In genomic region chr2:61470965-61471904, GRCh38 we compare ENCODE assay signal across 8 cellular contexts. TPM values are rescaled to one million over a fixed set of nuclear protein-coding genes. Genes with fewer than 3 reads are reported as not detected.
DNase-seq lines count a peak whose midpoint lies in the region; ATAC-seq and TF ChIP-seq lines count a peak whose summit lies in the region.

Gene USP34, minus strand, starts transcription at chr2:61471087. Its CDS starts 395 bp downstream, at chr2:61470692.

- no peaks in the 10 kb centered on the region for H3K9me3 Mint-ChIP-seq in activated CD4-positive, alpha-beta memory T cell treated with anti-CD3 and anti-CD28 coated beads for 36 hours

- peak; percentile 2 to 30 for TF ChIP-seq RAD21 in liver (IDR thresholded peaks at IDR 0.05)

- H3K27ac Mint-ChIP-seq in activated CD4-positive, alpha-beta memory T cell treated with anti-CD3 and anti-CD28 coated beads for 36 hours: peak within 1 kb of the TSS; percentile 94

- WGBS in liver: under 1% methylated on average over 91 of the region's 91 CpGs

- H3K9ac ChIP-seq in liver (ENCODE audit: low read depth in 1 of 2, low read length in 2 of 2): peak within 1 kb of the TSS; percentile 94 to 97

- H3K27me3 ChIP-seq in liver (ENCODE audit: control insufficient read depth in 4 of 4, insufficient read depth in 4 of 4, low read length in 3 of 4): no peaks in the 10 kb centered on the region

- CTCF ChIA-PET in activated CD4-positive, alpha-beta memory T cell treated with anti-CD3 and anti-CD28 coated beads for 36 hours (lab: Charles Lee): interaction anchor here (0.6 to 1.0 kb wide), 2 partner anchors 45 to 67 kb away, joined by 3 read pairs; partner anchors contain the start of gene XPO1

- H3K27me3 Mint-ChIP-seq in activated CD4-positive, alpha-beta memory T cell treated with anti-CD3 and anti-CD28 coated beads for 36 hours: no peaks in the 10 kb centered on the region

- no peaks in the 10 kb centered on the region for H3K9me3 ChIP-seq in liver (ENCODE audit: control insufficient read depth in 4 of 4, low read length in 3 of 4)

- DNase-seq in C1 segment of cervical spinal cord (lab: John Stamatoyannopoulos, UW) (peak; percentile 65 to 96 (median 90)), NCI-H82 (lab: John Stamatoyannopoulos, UW) (peak; percentile 96), dermis microvascular lymphatic vessel endothelial cell (ENCODE audit: low read depth in 2 of 2) (peak; percentile 88 to 97)
- peak; percentile 95 for DNase-seq in activated CD4-positive, alpha-beta memory T cell treated with anti-CD3 and anti-CD28 coated beads for 36 hours
- peak; percentile 90 for DNase-seq in stimulated activated CD4-positive, alpha-beta T cell treated with anti-CD3 and anti-CD28 coated beads, Interleukin-4, amount 100 ng/mL, for 1 hour

- intact Hi-C loops in activated CD4-positive, alpha-beta memory T cell treated with anti-CD3 and anti-CD28 coated beads for 36 hours (cut with micrococcal nuclease): loop anchor here (1.0 to 5.0 kb wide), 9 partner anchors 45 to 1236 kb away; partner anchors contain the start of genes B3GNT2, EHBP1, FAM161A and REL

- POLR2A ChIA-PET in activated CD4-positive, alpha-beta memory T cell treated with anti-CD3 and anti-CD28 coated beads for 36 hours (lab: Charles Lee): interaction anchor here (1.0 to 1.6 kb wide), 2 partner anchors 11 to 67 kb away, joined by 3 to 4 read pairs; partner anchors contain the start of gene XPO1

- H3K4me1 Mint-ChIP-seq in activated CD4-positive, alpha-beta memory T cell treated with anti-CD3 and anti-CD28 coated beads for 36 hours (ENCODE audit: low read depth): peaks cover 27% of the 10 kb centered on the region

- H3K36me3 ChIP-seq in liver (ENCODE audit: control insufficient read depth in 4 of 4, insufficient read depth in 3 of 4, low read depth in 1 of 4, low read length in 3 of 4): no peaks in the 10 kb centered on the region

- peak within 1 kb of the TSS; percentile 87 to 100 (median 88) for H3K4me3 ChIP-seq in liver (ENCODE audit: low read depth in 1 of 3, low read length in 3 of 3)

- H3K4me1 ChIP-seq in liver (ENCODE audit: control insufficient read depth in 4 of 4, insufficient read depth in 4 of 4, low read length in 3 of 4): peaks cover 8 to 18% (median 10%) of the 10 kb centered on the region in 4 donors

- TF ChIP-seq CTCF in liver (IDR thresholded peaks at IDR 0.05; ENCODE audit: low read depth, low read length, missing input control): no peak

- H3K36me3 Mint-ChIP-seq in activated CD4-positive, alpha-beta memory T cell treated with anti-CD3 and anti-CD28 coated beads for 36 hours: peaks cover 5% of the 10 kb centered on the region

- H3K4me3 Mint-ChIP-seq in activated CD4-positive, alpha-beta memory T cell treated with anti-CD3 and anti-CD28 coated beads for 36 hours: peak within 1 kb of the TSS; percentile 93

- peak within 1 kb of the TSS; percentile 92 for H3K27ac ChIP-seq in liver (ENCODE audit: low read depth in 1 of 2, low read length in 2 of 2)

- ATAC-seq in GM19395 (IDR thresholded peaks at IDR 0.05; ENCODE audit: unreplicated experiment) (peak; percentile 76), HG03571 (IDR thresholded peaks at IDR 0.05; ENCODE audit: unreplicated experiment) (peak; percentile 71)

TF ChIP-seq in liver, 16 proteins besides CTCF, POLR2A, EP300 and RAD21:
- peak; percentile 22 for TF ChIP-seq TAF1 (conservative IDR thresholded peaks at IDR 0.05)
- no peak for TF ChIP-seq FOXA2 (IDR thresholded peaks at IDR 0.05)
- TF ChIP-seq, protein P1, sequence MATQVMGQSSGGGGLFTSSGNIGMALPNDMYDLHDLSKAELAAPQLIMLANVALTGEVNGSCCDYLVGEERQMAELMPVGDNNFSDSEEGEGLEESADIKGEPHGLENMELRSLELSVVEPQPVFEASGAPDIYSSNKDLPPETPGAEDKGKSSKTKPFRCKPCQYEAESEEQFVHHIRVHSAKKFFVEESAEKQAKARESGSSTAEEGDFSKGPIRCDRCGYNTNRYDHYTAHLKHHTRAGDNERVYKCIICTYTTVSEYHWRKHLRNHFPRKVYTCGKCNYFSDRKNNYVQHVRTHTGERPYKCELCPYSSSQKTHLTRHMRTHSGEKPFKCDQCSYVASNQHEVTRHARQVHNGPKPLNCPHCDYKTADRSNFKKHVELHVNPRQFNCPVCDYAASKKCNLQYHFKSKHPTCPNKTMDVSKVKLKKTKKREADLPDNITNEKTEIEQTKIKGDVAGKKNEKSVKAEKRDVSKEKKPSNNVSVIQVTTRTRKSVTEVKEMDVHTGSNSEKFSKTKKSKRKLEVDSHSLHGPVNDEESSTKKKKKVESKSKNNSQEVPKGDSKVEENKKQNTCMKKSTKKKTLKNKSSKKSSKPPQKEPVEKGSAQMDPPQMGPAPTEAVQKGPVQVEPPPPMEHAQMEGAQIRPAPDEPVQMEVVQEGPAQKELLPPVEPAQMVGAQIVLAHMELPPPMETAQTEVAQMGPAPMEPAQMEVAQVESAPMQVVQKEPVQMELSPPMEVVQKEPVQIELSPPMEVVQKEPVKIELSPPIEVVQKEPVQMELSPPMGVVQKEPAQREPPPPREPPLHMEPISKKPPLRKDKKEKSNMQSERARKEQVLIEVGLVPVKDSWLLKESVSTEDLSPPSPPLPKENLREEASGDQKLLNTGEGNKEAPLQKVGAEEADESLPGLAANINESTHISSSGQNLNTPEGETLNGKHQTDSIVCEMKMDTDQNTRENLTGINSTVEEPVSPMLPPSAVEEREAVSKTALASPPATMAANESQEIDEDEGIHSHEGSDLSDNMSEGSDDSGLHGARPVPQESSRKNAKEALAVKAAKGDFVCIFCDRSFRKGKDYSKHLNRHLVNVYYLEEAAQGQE (IDR thresholded peaks at IDR 0.05): peak; percentile 42
- no peak for TF ChIP-seq ZBTB33 (IDR thresholded peaks at IDR 0.05)
- TF ChIP-seq, protein P2, sequence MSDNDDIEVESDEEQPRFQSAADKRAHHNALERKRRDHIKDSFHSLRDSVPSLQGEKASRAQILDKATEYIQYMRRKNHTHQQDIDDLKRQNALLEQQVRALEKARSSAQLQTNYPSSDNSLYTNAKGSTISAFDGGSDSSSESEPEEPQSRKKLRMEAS (IDR thresholded peaks at IDR 0.05): no peak
- no peak for TF ChIP-seq EGR1 (IDR thresholded peaks at IDR 0.05; ENCODE audit: low read depth in 2 of 2)
- TF ChIP-seq SP1 (IDR thresholded peaks at IDR 0.05): no peak
- no peak for TF ChIP-seq HNF4G (IDR thresholded peaks at IDR 0.05)
- TF ChIP-seq NR2F2 (IDR thresholded peaks at IDR 0.05): no peak
- TF ChIP-seq FOXA1 (IDR thresholded peaks at IDR 0.05): no peak
- peak; percentile 43 to 85 for TF ChIP-seq GABPA (IDR thresholded peaks at IDR 0.05 in 1 of 2, conservative IDR thresholded peaks at IDR 0.05 in 1 of 2)
- peak; percentile 94 for TF ChIP-seq YY1 (IDR thresholded peaks at IDR 0.05)
TF ChIP-seq in liver: peak in this region for 4.

RNA-seq across cellular contexts. Expression of gene USP34, which starts in this region (rescaled TPM):
- 10 to 100 TPM; 61.1 to 69.4 TPM for total RNA-seq in activated CD4-positive, alpha-beta memory T cell treated with anti-CD3 and anti-CD28 coated beads for 36 hours
- 75.5 and 86.6 TPM in 2 replicates for total RNA-seq in dermis microvascular lymphatic vessel endothelial cell
- 10 to 100 TPM; 65.9 to 82.7 TPM for total RNA-seq in liver
- polyA plus RNA-seq in liver: 10 to 100 TPM; 13.4 to 36.4 TPM

Comparison
In these comparisons a context has a peak if more than half of its experiments do, and no peak if none do; other contexts are left out.
1. Peak in every context shown above with its lines: DNase-seq, ATAC-seq, H3K4me3 ChIP-seq and H3K27ac ChIP-seq.